13 cellular contexts compared by ENCODE assay signal in genomic region chr1:53362270-53362669, GRCh38.
"Had no signal": no experiment of that assay in that cellular context is flagged by ENCODE, and none has a peak within 500 bp of the region (broad histone marks: within the 10 kb centered on the region; RNA-seq: fewer than 3 reads in every experiment).

No MANE protein-coding gene starts in this region.

- H3K27ac ChIP-seq: breast epithelium, heart left ventricle, psoas muscle, sigmoid colon, suprapubic skin, VCaP had no signal

- H3K4me3 ChIP-seq: breast epithelium, heart left ventricle, psoas muscle, sigmoid colon, suprapubic skin had no signal

- DNase-seq: activated CD4-positive, alpha-beta T cell treated with anti-CD3 and anti-CD28 coated beads, Interleukin-2, amount 10 ng/mL, durations not matched to agents 24 days and 14 days; naive B cell; psoas muscle; stimulated activated CD4-positive, alpha-beta T cell treated with anti-CD3 and anti-CD28 coated beads, Interleukin-2, amount 100 ng/mL, for 48 hours; stimulated activated CD8-positive, alpha-beta memory T cell treated with anti-CD3 and anti-CD28 coated beads, Interleukin-4, amount 100 ng/mL, for 48 hours; stimulated activated naive CD8-positive, alpha-beta T cell treated with anti-CD3 and anti-CD28 coated beads, Interleukin-15, Interleukin-2, amounts not matched to agents 100 U/mL and 50 U/mL, for 24 hours; T-helper 9 cell had no signal

- H3K4me1 ChIP-seq: breast epithelium, psoas muscle, sigmoid colon, suprapubic skin had no signal

- H3K27me3 ChIP-seq: breast epithelium, heart left ventricle, sigmoid colon, suprapubic skin had no signal

- ATAC-seq: heart left ventricle; psoas muscle; stimulated activated naive CD8-positive, alpha-beta T cell treated with anti-CD3 and anti-CD28 coated beads, Interleukin-15, Interleukin-2, amounts not matched to agents 100 U/mL and 50 U/mL, for 24 hours had no signal

- H3K9me3 Mint-ChIP-seq: activated CD4-positive, alpha-beta T cell treated with anti-CD3 and anti-CD28 coated beads, Interleukin-2, amount 10 ng/mL, durations not matched to agents 24 days and 14 days; activated T-cell treated with anti-CD3 and anti-CD28 coated beads, Interleukin-2, amount 50 U/mL, for 24 hours had no signal

- H3K36me3 Mint-ChIP-seq: naive B cell had no signal

- H3K9me3 ChIP-seq: psoas muscle, sigmoid colon had no signal

- H3K27ac Mint-ChIP-seq: activated CD4-positive, alpha-beta T cell treated with anti-CD3 and anti-CD28 coated beads, Interleukin-2, amount 10 ng/mL, durations not matched to agents 24 days and 14 days; activated T-cell treated with anti-CD3 and anti-CD28 coated beads, Interleukin-2, amount 50 U/mL, for 24 hours; naive B cell had no signal

- H3K4me3 Mint-ChIP-seq: activated CD4-positive, alpha-beta T cell treated with anti-CD3 and anti-CD28 coated beads, Interleukin-2, amount 10 ng/mL, durations not matched to agents 24 days and 14 days; activated T-cell treated with anti-CD3 and anti-CD28 coated beads, Interleukin-2, amount 50 U/mL, for 24 hours; naive B cell had no signal

- H3K36me3 ChIP-seq: breast epithelium, heart left ventricle, sigmoid colon, suprapubic skin had no signal
